ENCODE assay signal across 8 cellular contexts in genomic region chr10:28177944-28178637, GRCh38.
DNase-seq lines count a peak whose midpoint lies in the region; ATAC-seq, FAIRE-seq and TF ChIP-seq lines count a peak whose summit lies in the region.

No MANE protein-coding gene starts in this region.

- H3K4me3 ChIP-seq in astrocyte (ENCODE audit: insufficient read depth, low read depth, low read length): no peak overlapping the region

- peak overlapping the region; percentile 77 for H3K4me2 ChIP-seq in astrocyte (ENCODE audit: low read length)

- POLR2A ChIA-PET in naive thymus-derived CD8-positive, alpha-beta T cell (lab: Charles Lee): interaction anchor here (0.5 to 1.0 kb wide), 2 partner anchors 55 to 152 kb away, joined by 4 to 11 read pairs; no protein-coding TSS in a partner anchor

- H3K27me3 ChIP-seq in astrocyte (ENCODE audit: insufficient read depth, low read length): no peaks in the 10 kb centered on the region

- FAIRE-seq in astrocyte (lab: Jason Lieb, UNC): no peak

- TF ChIP-seq CTCF in astrocyte (IDR thresholded peaks at IDR 0.05; ENCODE audit: insufficient read depth, low read depth, low read length): no peak

- no peak overlapping the region for H2AFZ ChIP-seq in astrocyte (ENCODE audit: low read depth, low read length)

- no peaks in the 10 kb centered on the region for H3K27me3 Mint-ChIP-seq in astrocyte (ENCODE audit: low read depth, unreplicated experiment)
- no peaks in the 10 kb centered on the region for H3K27me3 Mint-ChIP-seq in naive thymus-derived CD8-positive, alpha-beta T cell

- H3K4me1 ChIP-seq in astrocyte (ENCODE audit: insufficient read depth, low read length): no peaks in the 10 kb centered on the region

- H4K20me1 ChIP-seq in astrocyte (ENCODE audit: insufficient read depth, low read length): no peaks in the 10 kb centered on the region

- no peaks in the 10 kb centered on the region for H3K36me3 Mint-ChIP-seq in astrocyte (ENCODE audit: low read depth, unreplicated experiment)
- peaks cover 0 to 11% (median 4%) of the 10 kb centered on the region in 3 donors for H3K36me3 Mint-ChIP-seq in naive thymus-derived CD8-positive, alpha-beta T cell

- peak overlapping the region; percentile 74 for H3K4me3 Mint-ChIP-seq in astrocyte (ENCODE audit: unreplicated experiment)
- peak overlapping the region; percentile 84 to 96 (median 91) for H3K4me3 Mint-ChIP-seq in naive thymus-derived CD8-positive, alpha-beta T cell

- H3K4me1 Mint-ChIP-seq in astrocyte (ENCODE audit: low read depth, unreplicated experiment): peaks cover 28% of the 10 kb centered on the region
- peaks cover 22 to 63% (median 45%) of the 10 kb centered on the region in 4 donors for H3K4me1 Mint-ChIP-seq in naive thymus-derived CD8-positive, alpha-beta T cell

- no peaks in the 10 kb centered on the region for H3K9me3 Mint-ChIP-seq in astrocyte (ENCODE audit: unreplicated experiment)
- no peaks in the 10 kb centered on the region for H3K9me3 Mint-ChIP-seq in naive thymus-derived CD8-positive, alpha-beta T cell

- H3K9me3 ChIP-seq in astrocyte (ENCODE audit: insufficient read depth, low read depth, low read length): no peaks in the 10 kb centered on the region

- ATAC-seq in HG03571 (IDR thresholded peaks at IDR 0.05; ENCODE audit: unreplicated experiment) (peak; percentile 58), HG03520 (IDR thresholded peaks at IDR 0.05; ENCODE audit: unreplicated experiment) (no peak)
- peak; percentile 61 to 78 for ATAC-seq in naive thymus-derived CD8-positive, alpha-beta T cell

- peak overlapping the region; percentile 59 for H3K27ac Mint-ChIP-seq in astrocyte (ENCODE audit: unreplicated experiment)
- H3K27ac Mint-ChIP-seq in naive thymus-derived CD8-positive, alpha-beta T cell: peak overlapping the region; percentile 88 to 97 (median 94)

- no peaks in the 10 kb centered on the region for H3K79me2 ChIP-seq in astrocyte (ENCODE audit: insufficient read depth, low read length)

- DNase-seq in activated naive CD4-positive, alpha-beta T cell treated with Interleukin-2 at 50 U/mL for 16 hours: peak; percentile 3
- no peak for DNase-seq in activated naive CD4-positive, alpha-beta T cell treated with anti-CD3 and anti-CD28 coated beads, Interleukin-2, amount 50 U/mL, for 16 hours
- DNase-seq in astrocyte (ENCODE audit: low read depth) (no peak), NCI-H226 (no peak), middle frontal gyrus (ENCODE audit: extremely low spot score, low spot score) (no peak)
- DNase-seq in naive thymus-derived CD8-positive, alpha-beta T cell: peak in 3 of 10 donors; percentile 28 to 30 (median 29)

- peak overlapping the region; percentile 25 for H3K9ac ChIP-seq in astrocyte (ENCODE audit: low read length)

- no peak overlapping the region for H3K27ac ChIP-seq in astrocyte (ENCODE audit: low read depth, low read length)

- no peaks in the 10 kb centered on the region for H3K36me3 ChIP-seq in astrocyte (ENCODE audit: insufficient read depth, low read length)
